Comparison of ENCODE assay signal across 30 cellular contexts in the genomic region with DNA sequence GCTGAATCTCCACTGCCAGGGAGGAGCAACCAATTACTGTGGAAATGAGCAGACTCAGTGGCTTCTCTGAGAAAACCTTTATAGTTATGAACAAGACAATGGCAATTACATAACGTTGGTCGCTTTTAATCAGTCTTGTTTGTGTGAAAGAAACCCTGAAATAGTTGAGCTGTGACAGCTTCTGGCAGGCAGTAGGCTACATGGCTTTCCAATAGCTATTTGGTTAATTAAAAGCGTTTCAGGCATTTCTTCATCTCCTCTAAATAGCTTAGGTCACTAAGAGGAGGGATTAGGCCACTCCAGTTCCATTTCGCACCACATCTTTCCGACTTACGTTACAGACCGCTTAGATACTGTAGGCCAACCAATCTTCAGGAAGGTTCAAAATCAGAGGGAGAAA.
"Had no signal": no experiment of that assay in that cellular context is flagged by ENCODE, and none has a peak within 500 bp of the region (broad histone marks: within the 10 kb centered on the region; RNA-seq: fewer than 3 reads in every experiment).

No MANE protein-coding gene starts in this region.

- DNase-seq: activated T-cell treated with anti-CD3 and anti-CD28 coated beads, Interleukin-2, amount 50 U/mL, for 24 hours; adrenal gland; dorsolateral prefrontal cortex; effector memory CD8-positive, alpha-beta T cell; heart right ventricle; left colon; ovary; psoas muscle; right lobe of liver; small intestine; stimulated activated CD4-positive, alpha-beta T cell treated with anti-CD3 and anti-CD28 coated beads, Interleukin-2, amount 100 ng/mL, for 24 hours; stimulated activated naive CD8-positive, alpha-beta T cell treated with anti-CD3 and anti-CD28 coated beads, Interleukin-15, amount 100 ng/mL, for 72 hours; T-helper 2 cell had no signal

- H3K36me3 Mint-ChIP-seq: activated naive CD8-positive, alpha-beta T cell; memory B cell; stimulated activated effector memory CD8-positive, alpha-beta T cell treated with anti-CD3 and anti-CD28 coated beads, Interleukin-12 subunit alpha, Interleukin-12 subunit beta, amount 100 ng/mL, for 72 hours had no signal

- H3K4me3 ChIP-seq: adrenal gland, ascending aorta, breast epithelium, dorsolateral prefrontal cortex, heart right ventricle, ovary, psoas muscle, right lobe of liver, suprapubic skin, tibial nerve had no signal

- H3K27me3 ChIP-seq: adrenal gland, ascending aorta, breast epithelium, neutrophil, ovary, right lobe of liver, suprapubic skin, tibial nerve had no signal

- H3K27ac ChIP-seq: adrenal gland, ascending aorta, breast epithelium, dorsolateral prefrontal cortex, heart right ventricle, neutrophil, ovary, psoas muscle, right lobe of liver, suprapubic skin, tibial nerve, VCaP had no signal

- H3K4me3 Mint-ChIP-seq: activated naive CD8-positive, alpha-beta T cell; activated T-cell treated with anti-CD3 and anti-CD28 coated beads, Interleukin-2, amount 50 U/mL, for 24 hours; activated T-helper 17 cell treated with anti-CD3 and anti-CD28 coated beads, Interleukin-2, amount 50 U/mL, for 72 hours; central memory CD8-positive, alpha-beta T cell; effector memory CD8-positive, alpha-beta T cell; memory B cell; nephron; stimulated activated effector memory CD8-positive, alpha-beta T cell treated with anti-CD3 and anti-CD28 coated beads, Interleukin-12 subunit alpha, Interleukin-12 subunit beta, amount 100 ng/mL, for 72 hours; stimulated activated naive CD8-positive, alpha-beta T cell treated with anti-CD3 and anti-CD28 coated beads, Interleukin-15, amount 100 ng/mL, for 72 hours had no signal

- H3K9me3 ChIP-seq: adrenal gland, ascending aorta, breast epithelium, neutrophil, ovary, right lobe of liver, suprapubic skin had no signal

- H3K27me3 Mint-ChIP-seq: activated naive CD8-positive, alpha-beta T cell; activated T-cell treated with anti-CD3 and anti-CD28 coated beads, Interleukin-2, amount 50 U/mL, for 24 hours; activated T-helper 17 cell treated with anti-CD3 and anti-CD28 coated beads, Interleukin-2, amount 50 U/mL, for 72 hours; central memory CD8-positive, alpha-beta T cell; effector memory CD8-positive, alpha-beta T cell; memory B cell; stimulated activated naive CD8-positive, alpha-beta T cell treated with anti-CD3 and anti-CD28 coated beads, Interleukin-15, amount 100 ng/mL, for 72 hours had no signal

- ATAC-seq: activated T-helper 17 cell treated with anti-CD3 and anti-CD28 coated beads, Interleukin-2, amount 50 U/mL, for 72 hours; effector memory CD8-positive, alpha-beta T cell; esophagus mucosa; heart right ventricle; left colon; psoas muscle; stimulated activated effector memory CD8-positive, alpha-beta T cell treated with anti-CD3 and anti-CD28 coated beads, Interleukin-12 subunit alpha, Interleukin-12 subunit beta, amount 100 ng/mL, for 72 hours; stimulated activated naive CD8-positive, alpha-beta T cell treated with anti-CD3 and anti-CD28 coated beads, Interleukin-15, amount 100 ng/mL, for 72 hours had no signal

- H3K9me3 Mint-ChIP-seq: activated T-cell treated with anti-CD3 and anti-CD28 coated beads, Interleukin-2, amount 50 U/mL, for 24 hours; activated T-helper 17 cell treated with anti-CD3 and anti-CD28 coated beads, Interleukin-2, amount 50 U/mL, for 72 hours; central memory CD8-positive, alpha-beta T cell; effector memory CD8-positive, alpha-beta T cell; memory B cell had no signal

- H3K4me1 ChIP-seq: adrenal gland, ascending aorta, breast epithelium, heart right ventricle, psoas muscle, right lobe of liver, suprapubic skin, tibial nerve had no signal

- H3K4me1 Mint-ChIP-seq: activated T-helper 17 cell treated with anti-CD3 and anti-CD28 coated beads, Interleukin-2, amount 50 U/mL, for 72 hours; central memory CD8-positive, alpha-beta T cell; memory B cell; nephron; stimulated activated effector memory CD8-positive, alpha-beta T cell treated with anti-CD3 and anti-CD28 coated beads, Interleukin-12 subunit alpha, Interleukin-12 subunit beta, amount 100 ng/mL, for 72 hours; stimulated activated naive CD8-positive, alpha-beta T cell treated with anti-CD3 and anti-CD28 coated beads, Interleukin-15, amount 100 ng/mL, for 72 hours had no signal

- H3K27ac Mint-ChIP-seq: activated naive CD8-positive, alpha-beta T cell; activated T-cell treated with anti-CD3 and anti-CD28 coated beads, Interleukin-2, amount 50 U/mL, for 24 hours; activated T-helper 17 cell treated with anti-CD3 and anti-CD28 coated beads, Interleukin-2, amount 50 U/mL, for 72 hours; effector memory CD8-positive, alpha-beta T cell; memory B cell; nephron; stimulated activated effector memory CD8-positive, alpha-beta T cell treated with anti-CD3 and anti-CD28 coated beads, Interleukin-12 subunit alpha, Interleukin-12 subunit beta, amount 100 ng/mL, for 72 hours; stimulated activated naive CD8-positive, alpha-beta T cell treated with anti-CD3 and anti-CD28 coated beads, Interleukin-15, amount 100 ng/mL, for 72 hours had no signal

- H3K36me3 ChIP-seq: adrenal gland, ascending aorta, breast epithelium, heart right ventricle, neutrophil, ovary, right lobe of liver, suprapubic skin, tibial nerve had no signal

- FAIRE-seq: colon, endothelial cell of umbilical vein, keratinocyte, small intestine, urothelium cell line had no signal
